Comparison of ENCODE assay signal across 21 cellular contexts in the genomic region with DNA sequence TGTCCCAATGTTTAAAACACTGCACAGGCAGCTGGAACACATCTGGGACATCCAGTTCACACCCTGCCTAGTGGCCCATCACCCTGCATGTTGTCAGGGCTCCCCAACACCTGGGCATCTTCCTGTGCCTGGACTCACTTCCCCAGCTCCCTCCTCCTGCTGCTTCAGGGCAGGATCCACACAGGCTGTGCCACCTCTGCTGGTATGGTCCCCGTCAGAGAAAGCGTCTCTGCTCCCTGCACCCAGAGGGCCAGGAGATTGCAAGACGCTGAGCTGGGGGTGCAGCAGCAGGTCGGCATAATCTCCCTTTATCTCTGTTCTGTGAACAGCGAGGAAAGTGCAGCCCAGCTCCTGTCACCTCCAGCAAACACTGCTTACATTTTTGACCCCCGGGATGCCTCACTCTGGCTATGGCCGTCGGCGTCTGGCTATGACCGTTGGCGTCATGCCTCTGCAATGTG.
A peak's percentile ranks its signal among the peaks of the same experiment; 100 is the strongest.
DNase-seq lines count a peak whose midpoint lies in the region; ATAC-seq, FAIRE-seq and TF ChIP-seq lines count a peak whose summit lies in the region.
"Had no signal": no experiment of that assay in that cellular context is flagged by ENCODE, and none has a peak within 500 bp of the region (broad histone marks: within the 10 kb centered on the region; RNA-seq: fewer than 3 reads in every experiment).

No MANE protein-coding gene starts in this region.

- no peak overlapping the region for H3K18ac ChIP-seq in H9 (ENCODE audit: insufficient read length, low read depth, low read length)

- H4K91ac ChIP-seq in H9 (ENCODE audit: insufficient read length, low read depth, low read length) = no peak overlapping the region

- no peaks in the 10 kb centered on the region for H3K23me2 ChIP-seq in H9 (ENCODE audit: insufficient read length, low read depth, low read length, poor library complexity, severe bottlenecking)

- H3K27ac ChIP-seq in H9 (ENCODE audit: insufficient read length, low read depth, low read length) = no peak overlapping the region
- no peak overlapping the region for H3K27ac ChIP-seq in kidney (ENCODE audit: low read depth in 2 of 2, low read length in 2 of 2)
- no peak overlapping the region for H3K27ac ChIP-seq in stomach
- H3K27ac ChIP-seq: BLaER1 had no signal

- H2BK5ac ChIP-seq in H9 (ENCODE audit: insufficient read length, low read length) = no peak overlapping the region

- H3K23ac ChIP-seq in H9 (ENCODE audit: insufficient read length, low read depth, low read length) = no peak overlapping the region

- H3K9me3 Mint-ChIP-seq in H9 = peaks cover 3 to 9% of the 10 kb centered on the region in 2 experiments; a peak in 3 of 5 replicates
- no peaks in the 10 kb centered on the region for H3K9me3 Mint-ChIP-seq in activated T-cell treated with anti-CD3 and anti-CD28 coated beads, Interleukin-2, amount 50 U/mL, for 4 hours

- H4K8ac ChIP-seq in H9 (replicated peaks; ENCODE audit: insufficient read length, low read depth, low read length) = no peak overlapping the region

- H2BK20ac ChIP-seq in H9 (ENCODE audit: low read depth, low read length, poor library complexity, severe bottlenecking) = no peak overlapping the region

- TF ChIP-seq POLR2A in stomach (IDR thresholded peaks at IDR 0.05) = no peak

- H2BK15ac ChIP-seq in H9 (ENCODE audit: low read depth, low read length) = no peak overlapping the region

- H3K4me3 Mint-ChIP-seq in H9 = no peak overlapping the region; a peak in 1 of 5 replicates
- H3K4me3 Mint-ChIP-seq in activated T-cell treated with anti-CD3 and anti-CD28 coated beads, Interleukin-2, amount 50 U/mL, for 4 hours = no peak overlapping the region
- H3K4me3 Mint-ChIP-seq: CD4-positive, alpha-beta T cell had no signal

- no peak overlapping the region for H2BK120ac ChIP-seq in H9 (ENCODE audit: low read depth, low read length, poor library complexity, severe bottlenecking)

- TF ChIP-seq CTCF in H9 (conservative IDR thresholded peaks at IDR 0.05) (no peak), kidney (IDR thresholded peaks at IDR 0.05; ENCODE audit: borderline replicate concordance, extremely low read depth, insufficient read depth) (no peak), stomach (IDR thresholded peaks at IDR 0.05) (no peak)

- DNase-seq in D341Med (ENCODE audit: low spot score) (peak; percentile 21), H9 (peak; percentile 28), kidney (peak; percentile 52), stomach (peak; percentile 22), T-helper 1 cell (no peak), ACHN (no peak)
- DNase-seq in activated T-cell treated with anti-CD3 and anti-CD28 coated beads, Interleukin-2, amount 50 U/mL, for 4 hours = no peak
- DNase-seq: CD4-positive, alpha-beta T cell; COR-L47; DMS 273 treated with DMSO at 0.1 percent for 48 hours; DMS79 treated with DMSO at 0.1 percent for 48 hours; Kasumi-1; NCI-H1694; NCI-H2081; NCI-H2171; NCI-H345; NCI-H524 treated with DMSO at 0.1 percent for 48 hours; NCI-H82 had no signal

- in situ Hi-C loops in ACHN (cut with HindIII; ENCODE audit: low pct_ligation_motif_present, low pct_unique_long_range_greater_than_20kb, low sequenced_read_pairs) = no loop called here

- H3K4me3 ChIP-seq in kidney (ENCODE audit: low read length in 2 of 2) = no peak overlapping the region
- no peak overlapping the region for H3K4me3 ChIP-seq in stomach
- H3K4me3 ChIP-seq: BLaER1 had no signal

- H3K14ac ChIP-seq in H9 (ENCODE audit: insufficient read depth, low read length) = no peak overlapping the region

- TF ChIP-seq EP300 in stomach (IDR thresholded peaks at IDR 0.05) = no peak

- H3K79me2 ChIP-seq in H9 (ENCODE audit: insufficient read depth, low read length) = no peaks in the 10 kb centered on the region

- H3K4me1 Mint-ChIP-seq in H9 = 0 out of 4 replicates have a peak, but pooled peaks cover 0 to 2% of the 10 kb centered on the region in 2 experiments
- H3K4me1 Mint-ChIP-seq in activated T-cell treated with anti-CD3 and anti-CD28 coated beads, Interleukin-2, amount 50 U/mL, for 4 hours (ENCODE audit: low read depth) = no peaks in the 10 kb centered on the region

- no peak for FAIRE-seq in kidney (lab: Jason Lieb, UNC)
- FAIRE-seq: H54 had no signal

- intact Hi-C loops in kidney (cut with DNase I) (no loop called here), stomach (cut with DNase I; ENCODE audit: low total_unique reads) (no loop called here)

- H3T11ph ChIP-seq in H9 (ENCODE audit: low read length) = no peak overlapping the region

- no peak overlapping the region for H3K4me2 ChIP-seq in H9 (ENCODE audit: insufficient read depth, insufficient read length, low read length)

- H3K56ac ChIP-seq in H9 (ENCODE audit: insufficient read length, low read depth, low read length) = no peak overlapping the region

- H3K27me3 Mint-ChIP-seq in H9 (ENCODE audit: low read depth) = peaks cover 7% of the 10 kb centered on the region
- H3K27me3 Mint-ChIP-seq in activated T-cell treated with anti-CD3 and anti-CD28 coated beads, Interleukin-2, amount 50 U/mL, for 4 hours (ENCODE audit: low read depth) = no peaks in the 10 kb centered on the region

- H3K9ac ChIP-seq in H9 (ENCODE audit: extremely low read depth, insufficient read length, low read length) = no peak overlapping the region
- no peak overlapping the region for H3K9ac ChIP-seq in kidney (ENCODE audit: low read length in 2 of 2)
- H3K9ac ChIP-seq: BLaER1 had no signal

- H3K79me1 ChIP-seq in H9 (ENCODE audit: insufficient read depth, low read depth, low read length, poor library complexity, severe bottlenecking) = no peaks in the 10 kb centered on the region

- no peak overlapping the region for H2AK5ac ChIP-seq in H9 (ENCODE audit: insufficient read length, low read length)

- H2BK12ac ChIP-seq in H9 (ENCODE audit: insufficient read length, low read depth, low read length) = no peak overlapping the region

- no peaks in the 10 kb centered on the region for H3K27me3 ChIP-seq in H9 (ENCODE audit: insufficient read depth, low read length)
- no peaks in the 10 kb centered on the region for H3K27me3 ChIP-seq in stomach
- H3K27me3 ChIP-seq: BLaER1 had no signal

- H3K9me3 ChIP-seq in H9 (ENCODE audit: control insufficient read depth, low read depth, low read length) = no peaks in the 10 kb centered on the region
- peaks cover 0 to 2% of the 10 kb centered on the region in 2 donors for H3K9me3 ChIP-seq in kidney (ENCODE audit: control insufficient read depth in 1 of 2, low read length in 2 of 2)
- no peaks in the 10 kb centered on the region for H3K9me3 ChIP-seq in stomach

- WGBS in H9 (ENCODE audit: extremely low coverage, insufficient read length, low lambda C conversion rate) = no CpG with 5 or more reads among the region's 11 CpGs
- WGBS in stomach, 5 donors = 45 to 62% (median 53%) methylated on average over 9 to 11 of the region's 11 CpGs

- H2AFZ ChIP-seq in H9 (ENCODE audit: low read length) = no peak overlapping the region

- ATAC-seq in activated T-cell treated with anti-CD3 and anti-CD28 coated beads, Interleukin-2, amount 50 U/mL, for 4 hours = no peak
- ATAC-seq: Panc1 had no signal

- H4K5ac ChIP-seq in H9 (ENCODE audit: insufficient read length, low read depth, low read length) = no peak overlapping the region

- H3K27ac Mint-ChIP-seq in H9 = no peak overlapping the region
- H3K27ac Mint-ChIP-seq: CD4-positive, alpha-beta T cell had no signal

- H4K20me1 ChIP-seq in H9 (ENCODE audit: control insufficient read depth, insufficient read depth, insufficient read length) = no peaks in the 10 kb centered on the region

- H3K36me3 Mint-ChIP-seq in H9 (ENCODE audit: insufficient read depth in 1 of 3, low read depth in 3 of 3) = no peaks in the 10 kb centered on the region
- H3K36me3 Mint-ChIP-seq in activated T-cell treated with anti-CD3 and anti-CD28 coated beads, Interleukin-2, amount 50 U/mL, for 4 hours (ENCODE audit: insufficient read depth) = no peaks in the 10 kb centered on the region

- H3K4me1 ChIP-seq in H9 (ENCODE audit: insufficient read depth, low read length) (no peaks in the 10 kb centered on the region), kidney (ENCODE audit: control insufficient read depth in 1 of 2, insufficient read depth in 1 of 2, low read depth in 1 of 2, low read length in 2 of 2) (no peaks in the 10 kb centered on the region), stomach (no peaks in the 10 kb centered on the region)

- H3K36me3 ChIP-seq in kidney (ENCODE audit: control insufficient read depth in 1 of 2, insufficient read depth in 2 of 2, low read length in 2 of 2) = no peaks in the 10 kb centered on the region
- H3K36me3 ChIP-seq in stomach = peaks cover 0 to 22% (median 0%) of the 10 kb centered on the region in 4 donors

- no peak overlapping the region for H3K4ac ChIP-seq in H9 (ENCODE audit: low read depth, low read length)

Comparison
In these comparisons a context has a peak if more than half of its experiments do, and no peak if none do; other contexts are left out.
1. DNase-seq: peak in D341Med (single experiment), H9 (single experiment), kidney (single experiment) and stomach (single experiment); none in T-helper 1 cell (0 of 5), activated T-cell treated with anti-CD3 and anti-CD28 coated beads, Interleukin-2, amount 50 U/mL, for 4 hours (single experiment) and ACHN (single experiment).